1 cellular context compared by ENCODE assay signal in the genomic region with DNA sequence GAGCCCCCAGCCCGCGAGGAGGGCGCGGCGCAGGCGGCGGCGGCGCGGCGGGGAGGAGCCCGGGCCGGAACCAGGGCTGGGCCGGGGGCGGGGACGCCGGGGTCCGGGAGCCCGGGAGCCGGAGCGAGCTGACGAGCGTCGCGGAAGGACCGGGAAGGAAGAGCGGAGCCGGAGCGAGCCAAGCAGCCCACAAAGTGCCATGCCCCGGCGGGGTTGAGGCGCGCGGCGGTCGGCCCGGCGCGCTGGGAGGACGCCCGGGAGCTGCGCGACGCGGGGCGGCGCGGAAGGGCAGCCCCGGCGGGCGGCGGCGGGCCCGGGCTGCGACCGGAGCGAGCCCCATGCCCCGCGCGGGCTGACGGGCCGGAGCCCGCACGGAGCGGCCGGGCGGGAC.
TF ChIP-seq lines count a peak whose summit lies in the region.

No MANE protein-coding gene starts in this region.

TF ChIP-seq in HepG2, 621 proteins besides CTCF, POLR2A, EP300 and RAD21:
- 0 out of 2 replicates have a peak, but pooled peaks have one; percentile 19 for TF ChIP-seq PHF20 (CRISPR knock-in tag; IDR thresholded peaks at IDR 0.05)
- no peak for TF ChIP-seq ZNF550 (CRISPR knock-in tag; IDR thresholded peaks at IDR 0.05; ENCODE audit: borderline replicate concordance)
- no peak for TF ChIP-seq ZC3H4 (CRISPR knock-in tag; IDR thresholded peaks at IDR 0.05; ENCODE audit: borderline replicate concordance)
- TF ChIP-seq, protein P1, sequence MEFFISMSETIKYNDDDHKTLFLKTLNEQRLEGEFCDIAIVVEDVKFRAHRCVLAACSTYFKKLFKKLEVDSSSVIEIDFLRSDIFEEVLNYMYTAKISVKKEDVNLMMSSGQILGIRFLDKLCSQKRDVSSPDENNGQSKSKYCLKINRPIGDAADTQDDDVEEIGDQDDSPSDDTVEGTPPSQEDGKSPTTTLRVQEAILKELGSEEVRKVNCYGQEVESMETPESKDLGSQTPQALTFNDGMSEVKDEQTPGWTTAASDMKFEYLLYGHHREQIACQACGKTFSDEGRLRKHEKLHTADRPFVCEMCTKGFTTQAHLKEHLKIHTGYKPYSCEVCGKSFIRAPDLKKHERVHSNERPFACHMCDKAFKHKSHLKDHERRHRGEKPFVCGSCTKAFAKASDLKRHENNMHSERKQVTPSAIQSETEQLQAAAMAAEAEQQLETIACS (CRISPR knock-in tag; IDR thresholded peaks at IDR 0.05), result 0 out of 2 replicates have a peak, but pooled peaks have one; percentile 0
- no peak for TF ChIP-seq U2AF2 (IDR thresholded peaks at IDR 0.05; ENCODE audit: low read depth, low read length)
- TF ChIP-seq ARNTL (CRISPR knock-in tag; IDR thresholded peaks at IDR 0.05), result no peak
- TF ChIP-seq ZNF34 (CRISPR knock-in tag; IDR thresholded peaks at IDR 0.05; ENCODE audit: borderline replicate concordance), result no peak
- TF ChIP-seq ZNF160 (CRISPR knock-in tag; IDR thresholded peaks at IDR 0.05), result peak; percentile 19; the same call in 1 of the 2 replicates
- TF ChIP-seq, protein P2, sequence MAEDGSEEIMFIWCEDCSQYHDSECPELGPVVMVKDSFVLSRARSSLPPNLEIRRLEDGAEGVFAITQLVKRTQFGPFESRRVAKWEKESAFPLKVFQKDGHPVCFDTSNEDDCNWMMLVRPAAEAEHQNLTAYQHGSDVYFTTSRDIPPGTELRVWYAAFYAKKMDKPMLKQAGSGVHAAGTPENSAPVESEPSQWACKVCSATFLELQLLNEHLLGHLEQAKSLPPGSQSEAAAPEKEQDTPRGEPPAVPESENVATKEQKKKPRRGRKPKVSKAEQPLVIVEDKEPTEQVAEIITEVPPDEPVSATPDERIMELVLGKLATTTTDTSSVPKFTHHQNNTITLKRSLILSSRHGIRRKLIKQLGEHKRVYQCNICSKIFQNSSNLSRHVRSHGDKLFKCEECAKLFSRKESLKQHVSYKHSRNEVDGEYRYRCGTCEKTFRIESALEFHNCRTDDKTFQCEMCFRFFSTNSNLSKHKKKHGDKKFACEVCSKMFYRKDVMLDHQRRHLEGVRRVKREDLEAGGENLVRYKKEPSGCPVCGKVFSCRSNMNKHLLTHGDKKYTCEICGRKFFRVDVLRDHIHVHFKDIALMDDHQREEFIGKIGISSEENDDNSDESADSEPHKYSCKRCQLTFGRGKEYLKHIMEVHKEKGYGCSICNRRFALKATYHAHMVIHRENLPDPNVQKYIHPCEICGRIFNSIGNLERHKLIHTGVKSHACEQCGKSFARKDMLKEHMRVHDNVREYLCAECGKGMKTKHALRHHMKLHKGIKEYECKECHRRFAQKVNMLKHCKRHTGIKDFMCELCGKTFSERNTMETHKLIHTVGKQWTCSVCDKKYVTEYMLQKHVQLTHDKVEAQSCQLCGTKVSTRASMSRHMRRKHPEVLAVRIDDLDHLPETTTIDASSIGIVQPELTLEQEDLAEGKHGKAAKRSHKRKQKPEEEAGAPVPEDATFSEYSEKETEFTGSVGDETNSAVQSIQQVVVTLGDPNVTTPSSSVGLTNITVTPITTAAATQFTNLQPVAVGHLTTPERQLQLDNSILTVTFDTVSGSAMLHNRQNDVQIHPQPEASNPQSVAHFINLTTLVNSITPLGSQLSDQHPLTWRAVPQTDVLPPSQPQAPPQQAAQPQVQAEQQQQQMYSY (CRISPR knock-in tag; IDR thresholded peaks at IDR 0.05), result peak; percentile 78
- 0 out of 2 replicates have a peak, but pooled peaks have one; percentile 6 for TF ChIP-seq SP4 (CRISPR knock-in tag; IDR thresholded peaks at IDR 0.05)
- no peak for TF ChIP-seq ZNF850 (CRISPR knock-in tag; conservative IDR thresholded peaks at IDR 0.05)
- no peak for TF ChIP-seq MAZ (IDR thresholded peaks at IDR 0.05; ENCODE audit: borderline replicate concordance, low read depth, low read length)
- peak; percentile 9; the same call in 1 of the 2 replicates for TF ChIP-seq MAZ (CRISPR knock-in tag; IDR thresholded peaks at IDR 0.05; ENCODE audit: low read depth)
- no peak for TF ChIP-seq KDM4B (CRISPR knock-in tag; IDR thresholded peaks at IDR 0.05)
- 0 out of 2 replicates have a peak, but pooled peaks have one; percentile 4 for TF ChIP-seq ZBTB2 (CRISPR knock-in tag; IDR thresholded peaks at IDR 0.05; ENCODE audit: low read depth)
- TF ChIP-seq KLF12 (CRISPR knock-in tag; IDR thresholded peaks at IDR 0.05; ENCODE audit: borderline replicate concordance), result 0 out of 2 replicates have a peak, but pooled peaks have one; percentile 26
- TF ChIP-seq SPEN (CRISPR knock-in tag; IDR thresholded peaks at IDR 0.05; ENCODE audit: low read depth), result peak; percentile 10; the same call in 1 of the 2 replicates
- no peak for TF ChIP-seq ESRRA (CRISPR knock-in tag; IDR thresholded peaks at IDR 0.05; ENCODE audit: low read depth)
- TF ChIP-seq RFXAP (CRISPR knock-in tag; IDR thresholded peaks at IDR 0.05; ENCODE audit: borderline replicate concordance), result 0 out of 2 replicates have a peak, but pooled peaks have one; percentile 17
- no peak for TF ChIP-seq MLXIP (CRISPR knock-in tag; IDR thresholded peaks at IDR 0.05; ENCODE audit: borderline replicate concordance)
- TF ChIP-seq, protein P3, sequence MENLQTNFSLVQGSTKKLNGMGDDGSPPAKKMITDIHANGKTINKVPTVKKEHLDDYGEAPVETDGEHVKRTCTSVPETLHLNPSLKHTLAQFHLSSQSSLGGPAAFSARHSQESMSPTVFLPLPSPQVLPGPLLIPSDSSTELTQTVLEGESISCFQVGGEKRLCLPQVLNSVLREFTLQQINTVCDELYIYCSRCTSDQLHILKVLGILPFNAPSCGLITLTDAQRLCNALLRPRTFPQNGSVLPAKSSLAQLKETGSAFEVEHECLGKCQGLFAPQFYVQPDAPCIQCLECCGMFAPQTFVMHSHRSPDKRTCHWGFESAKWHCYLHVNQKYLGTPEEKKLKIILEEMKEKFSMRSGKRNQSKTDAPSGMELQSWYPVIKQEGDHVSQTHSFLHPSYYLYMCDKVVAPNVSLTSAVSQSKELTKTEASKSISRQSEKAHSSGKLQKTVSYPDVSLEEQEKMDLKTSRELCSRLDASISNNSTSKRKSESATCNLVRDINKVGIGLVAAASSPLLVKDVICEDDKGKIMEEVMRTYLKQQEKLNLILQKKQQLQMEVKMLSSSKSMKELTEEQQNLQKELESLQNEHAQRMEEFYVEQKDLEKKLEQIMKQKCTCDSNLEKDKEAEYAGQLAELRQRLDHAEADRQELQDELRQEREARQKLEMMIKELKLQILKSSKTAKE (CRISPR knock-in tag; IDR thresholded peaks at IDR 0.05; ENCODE audit: borderline replicate concordance), result no peak
- TF ChIP-seq AKAP8 (CRISPR knock-in tag; IDR thresholded peaks at IDR 0.05), result 0 out of 2 replicates have a peak, but pooled peaks have one; percentile 7
- TF ChIP-seq, protein P4, sequence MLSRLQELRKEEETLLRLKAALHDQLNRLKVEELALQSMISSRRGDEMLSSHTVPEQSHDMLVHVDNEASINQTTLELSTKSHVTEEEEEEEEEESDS (CRISPR knock-in tag; IDR thresholded peaks at IDR 0.05; ENCODE audit: borderline replicate concordance), result 0 out of 2 replicates have a peak, but pooled peaks have one; percentile 8
- TF ChIP-seq ZNF777 (CRISPR knock-in tag; IDR thresholded peaks at IDR 0.05), result peak; percentile 44; the same call in 1 of the 2 replicates
- TF ChIP-seq ZNF563 (CRISPR knock-in tag; IDR thresholded peaks at IDR 0.05), result peak; percentile 34; the same call in 1 of the 2 replicates
- TF ChIP-seq, protein P5, sequence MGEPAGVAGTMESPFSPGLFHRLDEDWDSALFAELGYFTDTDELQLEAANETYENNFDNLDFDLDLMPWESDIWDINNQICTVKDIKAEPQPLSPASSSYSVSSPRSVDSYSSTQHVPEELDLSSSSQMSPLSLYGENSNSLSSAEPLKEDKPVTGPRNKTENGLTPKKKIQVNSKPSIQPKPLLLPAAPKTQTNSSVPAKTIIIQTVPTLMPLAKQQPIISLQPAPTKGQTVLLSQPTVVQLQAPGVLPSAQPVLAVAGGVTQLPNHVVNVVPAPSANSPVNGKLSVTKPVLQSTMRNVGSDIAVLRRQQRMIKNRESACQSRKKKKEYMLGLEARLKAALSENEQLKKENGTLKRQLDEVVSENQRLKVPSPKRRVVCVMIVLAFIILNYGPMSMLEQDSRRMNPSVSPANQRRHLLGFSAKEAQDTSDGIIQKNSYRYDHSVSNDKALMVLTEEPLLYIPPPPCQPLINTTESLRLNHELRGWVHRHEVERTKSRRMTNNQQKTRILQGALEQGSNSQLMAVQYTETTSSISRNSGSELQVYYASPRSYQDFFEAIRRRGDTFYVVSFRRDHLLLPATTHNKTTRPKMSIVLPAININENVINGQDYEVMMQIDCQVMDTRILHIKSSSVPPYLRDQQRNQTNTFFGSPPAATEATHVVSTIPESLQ (CRISPR knock-in tag; conservative IDR thresholded peaks at IDR 0.05), result no peak
- TF ChIP-seq ZFP82 (CRISPR knock-in tag; IDR thresholded peaks at IDR 0.05; ENCODE audit: borderline replicate concordance), result peak; percentile 28; the same call in 1 of the 2 replicates
- 0 out of 2 replicates have a peak, but pooled peaks have one; percentile 43 for TF ChIP-seq ZSCAN20 (CRISPR knock-in tag; IDR thresholded peaks at IDR 0.05; ENCODE audit: borderline replicate concordance)
- TF ChIP-seq REXO4 (CRISPR knock-in tag; IDR thresholded peaks at IDR 0.05; ENCODE audit: borderline replicate concordance), result no peak
